Comparison of ENCODE assay signal across 8 cellular contexts in the genomic region with DNA sequence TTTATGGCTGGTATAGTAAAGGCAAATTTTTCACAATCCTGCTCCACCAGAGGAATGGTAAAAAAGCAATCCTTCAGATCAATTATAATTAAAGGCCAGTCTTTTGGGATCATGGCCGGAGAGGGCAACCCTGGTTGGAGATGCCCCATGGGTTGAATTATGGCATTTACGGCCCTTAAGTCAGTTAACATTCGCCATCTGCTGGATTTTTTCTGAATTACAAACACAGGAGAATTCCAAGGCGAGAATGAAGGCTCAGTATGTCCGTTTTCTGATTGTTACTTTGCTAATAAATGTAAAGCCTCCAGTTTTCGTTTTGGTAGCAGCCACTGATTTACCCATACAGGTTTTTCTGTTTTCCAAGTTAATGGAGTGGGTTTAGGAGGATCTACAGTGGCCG. TPM values are rescaled to one million over a fixed set of nuclear protein-coding genes. Genes with fewer than 3 reads are reported as not detected.
DNase-seq lines count a peak whose midpoint lies in the region; TF ChIP-seq lines count a peak whose summit lies in the region.
"Not testable (repeated sequence)": the region's sequence is repeated elsewhere in the genome, so short reads cannot be mapped to it uniquely, and the experiment has no call there.

No MANE protein-coding gene starts in this region.

- H3K9ac ChIP-seq in OCI-LY1 (ENCODE audit: low read length); endodermal cell (ENCODE audit: extremely low read depth, low read length, poor library complexity, severe bottlenecking): not testable (repeated sequence)

- not testable (repeated sequence) for H4K20me1 ChIP-seq in OCI-LY1 (ENCODE audit: insufficient read depth, low read length)

- not testable (repeated sequence) for H3K27ac ChIP-seq in C4-2B; OCI-LY1 (ENCODE audit: low read depth, low read length, poor library complexity, severe bottlenecking); VCaP; endodermal cell (ENCODE audit: low read depth, low read length); spleen

- not testable (repeated sequence) for H3K27ac Mint-ChIP-seq in endodermal cell

- not testable (repeated sequence) for H3K9me3 ChIP-seq in OCI-LY1 (ENCODE audit: low read length)
- H3K9me3 ChIP-seq in endodermal cell (ENCODE audit: control insufficient read depth, low read length) (peaks cover 95% of the 10 kb centered on the region), spleen (peaks cover 37 to 100% (median 100%) of the 10 kb centered on the region in 8 donors)

- intact Hi-C loops in spleen (cut with DNase I; ENCODE audit: low total_unique reads) = not testable (repeated sequence)

- not testable (repeated sequence) for H3K27me3 Mint-ChIP-seq in endodermal cell (ENCODE audit: insufficient read depth)

- not testable (repeated sequence) for H3K4me3 ChIP-seq in OCI-LY1 (ENCODE audit: low read depth, low read length, poor library complexity, severe bottlenecking); spleen
- peak overlapping the region; percentile 67 for H3K4me3 ChIP-seq in endodermal cell (ENCODE audit: low read length)

- H3F3A ChIP-seq in OCI-LY1 (ENCODE audit: insufficient read depth, low read length) = not testable (repeated sequence)

- not testable (repeated sequence) for H3K9me2 ChIP-seq in OCI-LY1 (ENCODE audit: low read depth, low read length)

- H3K36me3 ChIP-seq in OCI-LY1 (ENCODE audit: insufficient read depth, low read length) = peaks cover 72% of the 10 kb centered on the region
- peaks cover 20% of the 10 kb centered on the region for H3K36me3 ChIP-seq in endodermal cell (ENCODE audit: control insufficient read depth, insufficient read depth, low read length)
- H3K36me3 ChIP-seq in spleen = peaks cover 33 to 100% (median 97%) of the 10 kb centered on the region in 6 donors

- H3K4me2 ChIP-seq in OCI-LY1 (ENCODE audit: low read length) = not testable (repeated sequence)

- not testable (repeated sequence) for H3K4me3 Mint-ChIP-seq in endodermal cell

- H3K36me3 Mint-ChIP-seq in endodermal cell (ENCODE audit: low read depth) = peaks cover 99% of the 10 kb centered on the region

- H3K4me1 Mint-ChIP-seq in endodermal cell = not testable (repeated sequence)

- H3K79me2 ChIP-seq in OCI-LY1 (ENCODE audit: insufficient read depth, low read length) = not testable (repeated sequence)

- H3K9me3 Mint-ChIP-seq in endodermal cell = peaks cover 99% of the 10 kb centered on the region

- TF ChIP-seq CTCF in C4-2B (conservative IDR thresholded peaks at IDR 0.05) (peak; percentile 33), GM12873 (IDR thresholded peaks at IDR 0.05; ENCODE audit: insufficient read depth, low read depth, low read length, missing control alignments) (peak; percentile 32), OCI-LY1 (IDR thresholded peaks at IDR 0.05; ENCODE audit: low read length) (peak; percentile 48), VCaP (conservative IDR thresholded peaks at IDR 0.05) (peak; percentile 76), endodermal cell (conservative IDR thresholded peaks at IDR 0.05) (peak; percentile 65), spleen (IDR thresholded peaks at IDR 0.05 in 8 of 11, conservative IDR thresholded peaks at IDR 0.05 in 3 of 11) (peak in 6 of 11 experiments; percentile 10 to 46 (median 31))

- 80 to 87% methylated on average over 6 to 7 of the region's 7 CpGs for WGBS in endodermal cell (ENCODE audit: insufficient coverage in 1 of 2, insufficient read length in 1 of 2), 2 experiments
- 78 to 91% (median 88%) methylated on average over 7 of the region's 7 CpGs for WGBS in spleen, 5 donors

- H2AFZ ChIP-seq in OCI-LY1 (ENCODE audit: low read length) = not testable (repeated sequence)

- peak; percentile 24 for DNase-seq in MV-4-11 (lab: John Stamatoyannopoulos, UW)
- not testable (repeated sequence) for DNase-seq in endodermal cell, spleen
- DNase-seq in iris pigment epithelial cell (ENCODE audit: low read depth) = peak; percentile 11

- TF ChIP-seq POLR2A in spleen (IDR thresholded peaks at IDR 0.05) = not testable (repeated sequence)

- H3K27me3 ChIP-seq in OCI-LY1 (ENCODE audit: insufficient read depth, low read length); endodermal cell (ENCODE audit: control insufficient read depth, insufficient read depth, low read length, poor library complexity, severe bottlenecking); spleen (replicated peaks in 1 of 7): not testable (repeated sequence)

- H3K4me1 ChIP-seq in OCI-LY1 (ENCODE audit: insufficient read depth, low read length, severe bottlenecking); endodermal cell (ENCODE audit: control insufficient read depth, insufficient read depth, low read length); spleen: not testable (repeated sequence)

RNA-seq across cellular contexts. Expression of gene ZNF420, which starts 33.5 kb away (rescaled TPM):
- total RNA-seq in endodermal cell = 10 to 100 TPM; 11.2 to 12.3 TPM
- 12.8 TPM for polyA plus RNA-seq in endodermal cell (2013, experiment 1 of 2)
- polyA plus RNA-seq in endodermal cell (2013, experiment 2 of 2) = 13.5 TPM
- 10 to 100 TPM in 6 of 7 donors, 1 to 10 TPM in 1; 8.8 to 24.3 (median 17.3) TPM for total RNA-seq in spleen
- polyA plus RNA-seq in spleen = 1 to 10 TPM; 5.3 to 7.1 (median 5.5) TPM
